17 cellular contexts compared by ENCODE assay signal in genomic region chr2:184463102-184463865, GRCh38.
A peak's percentile ranks its signal among the peaks of the same experiment; 100 is the strongest.
DNase-seq lines count a peak whose midpoint lies in the region; ATAC-seq and TF ChIP-seq lines count a peak whose summit lies in the region.
"Had no signal": no experiment of that assay in that cellular context is flagged by ENCODE, and none has a peak within 500 bp of the region (broad histone marks: within the 10 kb centered on the region; RNA-seq: fewer than 3 reads in every experiment).

No MANE protein-coding gene starts in this region.

- no peak overlapping the region for H3K4me2 ChIP-seq in OCI-LY3 (ENCODE audit: low read length)

- no peak overlapping the region for H3K27ac ChIP-seq in OCI-LY3 (ENCODE audit: low read length)
- no peak overlapping the region for H3K27ac ChIP-seq in aorta (ENCODE audit: low read depth in 1 of 2, low read length in 2 of 2)
- H3K27ac ChIP-seq: C4-2B had no signal

- WGBS in aorta, 2 donors = 54 to 60% methylated on average over 4 of the region's 4 CpGs

- H3K27me3 Mint-ChIP-seq in Caco-2 (ENCODE audit: insufficient read depth, unreplicated experiment) = no peaks in the 10 kb centered on the region
- H3K27me3 Mint-ChIP-seq: stimulated activated naive CD8-positive, alpha-beta T cell treated with anti-CD3 and anti-CD28 coated beads, Interleukin-15, Interleukin-2, amounts not matched to agents 100 ng/mL and 50 ng/mL, for 24 hours had no signal

- H3K4me3 ChIP-seq in Caco-2 (ENCODE audit: low read depth, low read length) (no peak overlapping the region), OCI-LY3 (ENCODE audit: low read length) (no peak overlapping the region), aorta (ENCODE audit: low read length in 2 of 2) (no peak overlapping the region)

- H4K20me1 ChIP-seq in OCI-LY3 (ENCODE audit: insufficient read depth, low read length) = no peaks in the 10 kb centered on the region

- H3K4me1 ChIP-seq in Caco-2 (peaks cover 4% of the 10 kb centered on the region; the same call in 1 of the 2 replicates), OCI-LY3 (ENCODE audit: low read length) (no peaks in the 10 kb centered on the region), aorta (ENCODE audit: control insufficient read depth in 1 of 2, insufficient read depth in 2 of 2, low read length in 2 of 2) (no peaks in the 10 kb centered on the region)

- no peaks in the 10 kb centered on the region for H3K36me3 ChIP-seq in Caco-2 (ENCODE audit: control insufficient read depth, insufficient read depth, low read length)
- no peaks in the 10 kb centered on the region for H3K36me3 ChIP-seq in OCI-LY3 (replicated peaks; ENCODE audit: low read depth, low read length)
- no peaks in the 10 kb centered on the region for H3K36me3 ChIP-seq in aorta (ENCODE audit: control insufficient read depth in 1 of 2, insufficient read depth in 2 of 2, low read length in 1 of 2)

- TF ChIP-seq CTCF in Caco-2 (IDR thresholded peaks at IDR 0.05; ENCODE audit: insufficient read depth in 1 of 2, low read depth in 1 of 2, low read length in 1 of 2, severe bottlenecking in 1 of 2, unreplicated experiment in 1 of 2) = no peak
- TF ChIP-seq CTCF in OCI-LY3 (IDR thresholded peaks at IDR 0.05; ENCODE audit: low read depth, low read length) = no peak

- peak overlapping the region; percentile 44 for H3K4me3 Mint-ChIP-seq in Caco-2 (ENCODE audit: unreplicated experiment)
- H3K4me3 Mint-ChIP-seq: endodermal cell; stimulated activated naive CD8-positive, alpha-beta T cell treated with anti-CD3 and anti-CD28 coated beads, Interleukin-15, Interleukin-2, amounts not matched to agents 100 ng/mL and 50 ng/mL, for 24 hours; T-helper 2 cell treated with Interferon-gamma antibody and Interleukin-4, amounts not matched to agents 5 μg/mL and 100 μg/mL, for 36 hours had no signal

- H3K27ac Mint-ChIP-seq in Caco-2 (ENCODE audit: unreplicated experiment) = no peak overlapping the region
- H3K27ac Mint-ChIP-seq: endodermal cell; stimulated activated naive CD8-positive, alpha-beta T cell treated with anti-CD3 and anti-CD28 coated beads, Interleukin-15, Interleukin-2, amounts not matched to agents 100 ng/mL and 50 ng/mL, for 24 hours; T-helper 2 cell treated with Interferon-gamma antibody and Interleukin-4, amounts not matched to agents 5 μg/mL and 100 μg/mL, for 36 hours had no signal

- H2AFZ ChIP-seq in OCI-LY3 (ENCODE audit: low read depth, low read length) = peak overlapping the region; percentile 70

- intact Hi-C loops in Caco-2 (cut with micrococcal nuclease; ENCODE audit: unreplicated experiment) (no loop called here), aorta (cut with DNase I) (no loop called here)

- POLR2A ChIA-PET in Caco-2 (lab: Charles Lee) = no interaction called here

- BruUV-seq in Caco-2 (replicated peaks; lab: Mats Ljungman, UMichigan) = no TSS peak

- peak; percentile 84 for ATAC-seq in HG02798 (IDR thresholded peaks at IDR 0.05; ENCODE audit: poor library complexity, unreplicated experiment)
- ATAC-seq in aorta (ENCODE audit: low FRiP score) = no peak

- H3K36me3 Mint-ChIP-seq in Caco-2 (ENCODE audit: insufficient read depth, unreplicated experiment) = no peaks in the 10 kb centered on the region

- H3K79me2 ChIP-seq in OCI-LY3 (ENCODE audit: low read length) = no peaks in the 10 kb centered on the region

- H3K27me3 ChIP-seq in Caco-2 (replicated peaks; ENCODE audit: control insufficient read depth, insufficient read depth, low read length) (no peaks in the 10 kb centered on the region), OCI-LY3 (ENCODE audit: low read depth, low read length) (no peaks in the 10 kb centered on the region), aorta (ENCODE audit: control insufficient read depth in 1 of 2, insufficient read depth in 2 of 2, low read length in 1 of 2) (no peaks in the 10 kb centered on the region)

- no peak overlapping the region for H3K9ac ChIP-seq in OCI-LY3 (ENCODE audit: low read length)

- CTCF ChIA-PET in Caco-2 (lab: Charles Lee) = no interaction called here

- peaks cover 9% of the 10 kb centered on the region for H3K4me1 Mint-ChIP-seq in Caco-2 (ENCODE audit: low read depth, unreplicated experiment)

- DNase-seq in Caco-2 = peak; percentile 11 to 41
- peak; percentile 2 for DNase-seq in left kidney (ENCODE audit: low read depth, low spot score)
- DNase-seq in OCI-M2 (lab: John Stamatoyannopoulos, UW; ENCODE audit: unreplicated experiment) = no peak
- no peak for DNase-seq in aorta
- no peak for DNase-seq in NCI-H345 (lab: John Stamatoyannopoulos, UW)
- no peak for DNase-seq in NCI-H187 (lab: John Stamatoyannopoulos, UW)
- DNase-seq: activated effector memory CD4-positive, alpha-beta T cell treated with Interleukin-2 at 50 U/mL for 16 hours; DMS79; endodermal cell; islet precursor cell; retina; Right ventricle myocardium superior had no signal

- no peaks in the 10 kb centered on the region for H3K9me3 ChIP-seq in Caco-2
- no peaks in the 10 kb centered on the region for H3K9me3 ChIP-seq in OCI-LY3 (ENCODE audit: insufficient read depth, low read length)
- H3K9me3 ChIP-seq in aorta (ENCODE audit: control insufficient read depth, low read length) = no peaks in the 10 kb centered on the region

- no peaks in the 10 kb centered on the region for H3K9me3 Mint-ChIP-seq in Caco-2 (ENCODE audit: unreplicated experiment)
- H3K9me3 Mint-ChIP-seq: endodermal cell had no signal

Comparison
In these comparisons a context has a peak if more than half of its experiments do, and no peak if none do; other contexts are left out.
1. DNase-seq: peak in Caco-2 (2 of 2) and left kidney (single experiment); none in OCI-M2 (single experiment), aorta (0 of 2), NCI-H345 (single experiment) and NCI-H187 (0 of 2).